5 cellular contexts compared by ENCODE assay signal in genomic region chr9:119601632-119602031, GRCh38.
"Had no signal": no experiment of that assay in that cellular context is flagged by ENCODE, and none has a peak within 500 bp of the region (broad histone marks: within the 10 kb centered on the region; RNA-seq: fewer than 3 reads in every experiment).

No MANE protein-coding gene starts in this region.

- H3K4me1 Mint-ChIP-seq: GM23338, IgD-negative memory B cell had no signal

- H3K4me3 Mint-ChIP-seq: GM23338, H9, IgD-negative memory B cell had no signal

- H3K27me3 Mint-ChIP-seq: IgD-negative memory B cell had no signal

- H3K36me3 Mint-ChIP-seq: IgD-negative memory B cell had no signal

- H3K27ac Mint-ChIP-seq: GM23338, H9 had no signal

- ATAC-seq: GM23338, HepG2 had no signal

- DNase-seq: H9, HCEC 1CT had no signal
